ENCODE assay signal across 19 cellular contexts in the genomic region with DNA sequence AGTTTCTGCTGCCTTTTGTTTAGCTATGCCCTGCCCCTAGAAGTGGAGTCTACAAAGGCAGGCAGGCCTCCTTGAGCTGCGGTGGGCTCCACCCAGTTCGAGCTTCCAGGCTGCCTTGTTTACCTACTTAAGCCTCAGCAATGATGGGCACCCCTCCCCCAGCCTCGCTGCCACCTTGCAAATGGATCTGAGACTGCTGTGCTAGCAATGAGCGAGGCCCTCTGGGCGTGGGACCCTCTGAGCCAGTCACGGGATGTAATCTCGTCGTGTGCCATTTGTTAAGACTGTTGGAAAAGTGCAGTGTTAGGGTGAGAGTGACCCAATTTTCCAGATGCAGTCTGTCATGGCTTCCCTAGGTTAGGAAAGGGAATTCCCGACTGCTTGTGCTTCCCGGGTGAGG.
A peak's percentile ranks its signal among the peaks of the same experiment; 100 is the strongest.
DNase-seq lines count a peak whose midpoint lies in the region; ATAC-seq, FAIRE-seq and TF ChIP-seq lines count a peak whose summit lies in the region.
"Had no signal": no experiment of that assay in that cellular context is flagged by ENCODE, and none has a peak within 500 bp of the region (broad histone marks: within the 10 kb centered on the region; RNA-seq: fewer than 3 reads in every experiment).

No MANE protein-coding gene starts in this region.

- POLR2A ChIA-PET in RWPE1 (lab: Yijun Ruan, JAX; ENCODE audit: low non-redundant PET) = no interaction called here
- POLR2A ChIA-PET in H1 (lab: Charles Lee; ENCODE audit: partially characterized antibody) = no interaction called here

- peak overlapping the region; percentile 11 for H2AFZ ChIP-seq in ACC112 (ENCODE audit: low read length, unreplicated experiment)
- peak overlapping the region; percentile 66; the same call in 1 of the 2 replicates for H2AFZ ChIP-seq in H1 (ENCODE audit: low read length)
- H2AFZ ChIP-seq: PC-9 had no signal

- TF ChIP-seq CTCF in RWPE1 (conservative IDR thresholded peaks at IDR 0.05; ENCODE audit: low read depth) = no peak
- TF ChIP-seq CTCF in H1 (IDR thresholded peaks at IDR 0.05; ENCODE audit: control extremely low read depth in 1 of 3, insufficient read depth in 1 of 3, low read depth in 1 of 3, low read length in 3 of 3) = no peak

- H3K79me1 ChIP-seq in H1 (ENCODE audit: low read depth, low read length) = no peaks in the 10 kb centered on the region

- H3K4me2 ChIP-seq in H1 (ENCODE audit: insufficient read depth in 1 of 2, low read depth in 2 of 2, low read length in 2 of 2) = no peak overlapping the region
- H3K4me2 ChIP-seq: PC-9 had no signal

- no peak for DNase-seq in RWPE1 (ENCODE audit: low spot score)
- DNase-seq in H1 (ENCODE audit: low read depth in 1 of 2, low spot score in 2 of 2) = no peak
- DNase-seq in posterior vena cava (ENCODE audit: low spot score) = peak; percentile 73
- DNase-seq in MV-4-11 (lab: John Stamatoyannopoulos, UW) = no peak
- DNase-seq: 8988T, Karpas-422, NCI-H1105, NCI-H2029, NCI-H446, NCI-H524 treated with DMSO at 0.1 percent for 48 hours, NCI-H774, PC-9, SHP77 had no signal

- H2BK120ac ChIP-seq in H1 (replicated peaks; ENCODE audit: low read depth, low read length) = no peak overlapping the region

- no peak for ATAC-seq in HG02870 (IDR thresholded peaks at IDR 0.05; ENCODE audit: unreplicated experiment)
- ATAC-seq in GM21786 (IDR thresholded peaks at IDR 0.05; ENCODE audit: unreplicated experiment) = no peak
- ATAC-seq: HepG2 had no signal

- no peak overlapping the region for H4K8ac ChIP-seq in H1 (ENCODE audit: extremely low read depth, insufficient read depth, low read length)

- no peak overlapping the region for H2BK5ac ChIP-seq in H1 (ENCODE audit: low read depth, low read length)

- H3K27me3 ChIP-seq in ACC112 (ENCODE audit: insufficient read depth, low read length) (no peaks in the 10 kb centered on the region), H1 (replicated peaks in 1 of 4; ENCODE audit: control insufficient read depth in 3 of 4, extremely low read depth in 1 of 4, insufficient read depth in 3 of 4, low read length in 3 of 4) (no peaks in the 10 kb centered on the region)

- no peak for TF ChIP-seq POLR2A in H1 (IDR thresholded peaks at IDR 0.05; ENCODE audit: control extremely low read depth in 1 of 2, low read depth in 2 of 2, low read length in 2 of 2)

- no peak overlapping the region for H3K18ac ChIP-seq in H1 (ENCODE audit: extremely low read depth, low read length)

- no peaks in the 10 kb centered on the region; a peak in 1 of 4 replicates for H3K9me3 ChIP-seq in H1 (ENCODE audit: insufficient read depth in 2 of 2, low read depth in 1 of 2, low read length in 1 of 2)

- H3K56ac ChIP-seq in H1 (replicated peaks; ENCODE audit: insufficient read length, low read depth, low read length) = no peak overlapping the region

- TF ChIP-seq EP300 in H1 (IDR thresholded peaks at IDR 0.05; ENCODE audit: borderline replicate concordance in 1 of 2, low read depth in 2 of 2, low read length in 2 of 2) = no peak

- WGBS in H1 (ENCODE audit: extremely low coverage in 1 of 2, insufficient coverage in 1 of 2, insufficient read length in 1 of 2, insufficient replicate concordance in 2 of 2, low coverage in 1 of 2, low lambda C conversion rate in 2 of 2, missing lambda C conversion rate in 1 of 2), 2 experiments = 98% methylated on average over 4 of the region's 10 CpGs; no CpG with 5 or more reads in 1 of the 2 experiments

- CTCF ChIA-PET in RWPE1 (lab: Yijun Ruan, JAX) = no interaction called here
- CTCF ChIA-PET in H1 (lab: Charles Lee; ENCODE audit: partially characterized antibody) = no interaction called here

- H4K20me1 ChIP-seq in H1 (replicated peaks in 1 of 2; ENCODE audit: control insufficient read depth in 1 of 2, insufficient read depth in 2 of 2, low read length in 2 of 2) = no peaks in the 10 kb centered on the region

- FAIRE-seq in H1 (lab: Jason Lieb, UNC) = no peak
- FAIRE-seq: D721Med, GM18507, HepG2 had no signal

- no peaks in the 10 kb centered on the region for H3K23me2 ChIP-seq in H1 (ENCODE audit: low read depth, low read length)

- H2BK12ac ChIP-seq in H1 (ENCODE audit: low read depth, low read length) = no peak overlapping the region

- no peak for TF ChIP-seq RAD21 in H1 (IDR thresholded peaks at IDR 0.05 in 1 of 2, conservative IDR thresholded peaks at IDR 0.05 in 1 of 2; ENCODE audit: low read depth in 2 of 2, low read length in 2 of 2)

- H3K36me3 ChIP-seq in ACC112 (ENCODE audit: insufficient read depth, low read length) (no peaks in the 10 kb centered on the region), H1 (ENCODE audit: control insufficient read depth in 2 of 4, insufficient read depth in 4 of 4, low read length in 3 of 4) (no peaks in the 10 kb centered on the region)

- H3K4me3 ChIP-seq in ACC112 (ENCODE audit: low read depth, low read length) (no peak overlapping the region), H1 (ENCODE audit: extremely low read depth in 1 of 4, insufficient read depth in 2 of 4, low read depth in 3 of 4, low read length in 4 of 4) (no peak overlapping the region)
- H3K4me3 ChIP-seq: PC-9 had no signal

- no peak overlapping the region for H3K14ac ChIP-seq in H1 (ENCODE audit: insufficient read length)

- H3K4me1 ChIP-seq in ACC112 (ENCODE audit: control insufficient read depth, insufficient read depth, low read length, unreplicated experiment) = peaks cover 37% of the 10 kb centered on the region
- no peaks in the 10 kb centered on the region for H3K4me1 ChIP-seq in H1 (replicated peaks in 1 of 4; ENCODE audit: control insufficient read depth in 3 of 4, insufficient read depth in 4 of 4, low read length in 3 of 4)

- no peak overlapping the region for H3K23ac ChIP-seq in H1 (ENCODE audit: insufficient read length)

- peak overlapping the region; percentile 89 for H3K27ac ChIP-seq in ACC112 (ENCODE audit: low read depth, low read length)
- peak overlapping the region; percentile 51 for H3K27ac ChIP-seq in RWPE1
- H3K27ac ChIP-seq in H1 (ENCODE audit: low read depth, low read length) = no peak overlapping the region
- H3K27ac ChIP-seq: PC-9 had no signal

- H2BK15ac ChIP-seq in H1 (ENCODE audit: low read length) = no peak overlapping the region

- H4K91ac ChIP-seq in H1 (replicated peaks; ENCODE audit: insufficient read length, low read length) = no peak overlapping the region

- H4K5ac ChIP-seq in H1 (ENCODE audit: insufficient read length, low read depth, low read length) = no peak overlapping the region

- no peak overlapping the region for H3K9ac ChIP-seq in H1 (replicated peaks in 1 of 4; ENCODE audit: extremely low read depth in 1 of 4, low read depth in 3 of 4, low read length in 3 of 4)

- H3K79me2 ChIP-seq in ACC112 (ENCODE audit: control insufficient read depth, insufficient read depth, low read length, unreplicated experiment) (no peaks in the 10 kb centered on the region), H1 (ENCODE audit: control insufficient read depth in 1 of 2, insufficient read depth in 2 of 2, low read length in 2 of 2) (no peaks in the 10 kb centered on the region)

- H2AK5ac ChIP-seq in H1 (ENCODE audit: low read depth, low read length) = no peak overlapping the region

- H3K4ac ChIP-seq in H1 (replicated peaks; ENCODE audit: insufficient read length, low read depth, low read length) = no peak overlapping the region

- H2BK20ac ChIP-seq in H1 (ENCODE audit: low read length) = no peak overlapping the region

- intact Hi-C loops in posterior vena cava (cut with DNase I) = no loop called here

TF ChIP-seq in H1, 55 proteins besides CTCF, POLR2A, EP300 and RAD21:
- TF ChIP-seq CREB1 (IDR thresholded peaks at IDR 0.05) (no peak), TBP (IDR thresholded peaks at IDR 0.05; ENCODE audit: low read depth, low read length) (no peak), CTBP2 (IDR thresholded peaks at IDR 0.05; ENCODE audit: borderline replicate concordance, insufficient read depth, insufficient read length, low read length) (no peak)
- TF ChIP-seq, protein P1, sequence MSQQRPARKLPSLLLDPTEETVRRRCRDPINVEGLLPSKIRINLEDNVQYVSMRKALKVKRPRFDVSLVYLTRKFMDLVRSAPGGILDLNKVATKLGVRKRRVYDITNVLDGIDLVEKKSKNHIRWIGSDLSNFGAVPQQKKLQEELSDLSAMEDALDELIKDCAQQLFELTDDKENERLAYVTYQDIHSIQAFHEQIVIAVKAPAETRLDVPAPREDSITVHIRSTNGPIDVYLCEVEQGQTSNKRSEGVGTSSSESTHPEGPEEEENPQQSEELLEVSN (IDR thresholded peaks at IDR 0.05) = no peak
